Comparison of ENCODE assay signal across 23 cellular contexts in the genomic region with DNA sequence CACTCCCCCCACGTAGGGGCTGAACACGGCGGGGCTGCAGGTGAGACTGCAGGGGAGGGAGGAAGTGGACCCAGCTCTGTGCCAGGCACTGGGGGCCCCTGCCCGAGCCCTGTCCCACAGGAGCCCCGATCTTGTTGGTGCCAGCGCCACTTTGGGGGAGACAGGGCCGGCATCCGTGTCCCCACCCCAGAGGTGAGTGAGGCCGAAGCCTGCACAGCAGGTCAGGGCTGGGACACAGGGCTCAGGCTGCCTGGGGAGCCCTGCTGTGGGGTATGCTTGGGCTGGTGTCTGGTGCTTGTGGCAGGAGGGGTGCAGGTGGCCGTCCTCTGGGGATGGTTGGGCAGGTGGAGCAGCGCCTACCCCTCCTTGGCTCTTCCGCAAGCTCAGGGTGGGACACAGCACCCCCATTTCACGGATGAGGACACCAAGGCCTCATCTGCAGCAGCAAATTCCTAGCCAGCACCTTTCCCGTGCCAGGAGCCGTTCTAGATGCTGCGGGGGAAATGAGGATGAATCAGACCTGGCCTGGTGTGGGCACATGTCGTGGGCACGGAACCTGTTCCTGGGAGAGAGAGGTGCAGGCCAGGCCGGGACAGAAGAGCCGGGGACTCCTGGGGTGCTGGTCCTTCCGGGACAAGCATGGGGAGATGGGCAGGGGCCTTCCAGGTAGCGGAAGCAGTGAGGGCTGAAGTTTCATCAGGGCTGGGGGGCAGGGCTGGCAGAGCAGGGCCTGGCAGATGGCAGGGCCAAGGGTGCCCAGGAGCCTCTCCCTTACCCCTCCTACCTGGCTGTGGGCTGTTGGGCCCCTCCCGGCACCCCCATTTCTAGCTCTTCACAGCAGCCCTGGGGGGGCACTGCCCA. TPM values are rescaled to one million over a fixed set of nuclear protein-coding genes. Genes with fewer than 3 reads are reported as not detected.
DNase-seq lines count a peak whose midpoint lies in the region; ATAC-seq, FAIRE-seq and TF ChIP-seq lines count a peak whose summit lies in the region.
"Had no signal": no experiment of that assay in that cellular context is flagged by ENCODE, and none has a peak within 500 bp of the region (broad histone marks: within the 10 kb centered on the region; RNA-seq: fewer than 3 reads in every experiment).

No MANE protein-coding gene starts in this region.

- H3K14ac ChIP-seq in H1 (ENCODE audit: insufficient read length) = no peak overlapping the region

- TF ChIP-seq POLR2A in H1 (IDR thresholded peaks at IDR 0.05; ENCODE audit: control extremely low read depth in 1 of 2, low read depth in 2 of 2, low read length in 2 of 2) = no peak

- TF ChIP-seq CTCF in GM23338 (conservative IDR thresholded peaks at IDR 0.05; ENCODE audit: low read depth in 2 of 2) = no peak
- TF ChIP-seq CTCF in PC-3 (conservative IDR thresholded peaks at IDR 0.05; ENCODE audit: low read depth, low read length) = no peak
- no peak for TF ChIP-seq CTCF in H1 (IDR thresholded peaks at IDR 0.05; ENCODE audit: control extremely low read depth in 1 of 3, insufficient read depth in 1 of 3, low read depth in 1 of 3, low read length in 3 of 3)
- no peak for TF ChIP-seq CTCF in Caco-2 (IDR thresholded peaks at IDR 0.05; ENCODE audit: insufficient read depth in 1 of 2, low read depth in 1 of 2, low read length in 1 of 2, severe bottlenecking in 1 of 2, unreplicated experiment in 1 of 2)

- H3K9me3 Mint-ChIP-seq in GM23338 (peaks cover 6% of the 10 kb centered on the region; the same call in 2 of the 3 replicates), Caco-2 (ENCODE audit: unreplicated experiment) (peaks cover 14% of the 10 kb centered on the region)

- H3K36me3 Mint-ChIP-seq in GM23338 (ENCODE audit: low read depth) (peaks cover 5% of the 10 kb centered on the region; the same call in 1 of the 3 replicates), Caco-2 (ENCODE audit: insufficient read depth, unreplicated experiment) (no peaks in the 10 kb centered on the region)
- H3K36me3 Mint-ChIP-seq: CD14-positive monocyte had no signal

- no peak overlapping the region for H2AK5ac ChIP-seq in H1 (ENCODE audit: low read depth, low read length)

- H3K36me3 ChIP-seq in GM23338 (ENCODE audit: insufficient read depth) (no peaks in the 10 kb centered on the region), PC-3 (ENCODE audit: low read depth, low read length) (no peaks in the 10 kb centered on the region), H1 (ENCODE audit: control insufficient read depth in 2 of 4, insufficient read depth in 4 of 4, low read length in 3 of 4) (no peaks in the 10 kb centered on the region), Caco-2 (ENCODE audit: control insufficient read depth, insufficient read depth, low read length) (no peaks in the 10 kb centered on the region)

- no peaks in the 10 kb centered on the region for H3K23me2 ChIP-seq in H1 (ENCODE audit: low read depth, low read length)

- no peak overlapping the region for H3K4ac ChIP-seq in H1 (replicated peaks; ENCODE audit: insufficient read length, low read depth, low read length)

- peaks cover 4% of the 10 kb centered on the region for H3K27me3 Mint-ChIP-seq in GM23338 (ENCODE audit: insufficient read depth, low read depth, poor library complexity)
- no peaks in the 10 kb centered on the region for H3K27me3 Mint-ChIP-seq in Caco-2 (ENCODE audit: insufficient read depth, unreplicated experiment)

- H2AFZ ChIP-seq in GM23338 = no peak overlapping the region
- no peak overlapping the region for H2AFZ ChIP-seq in PC-3 (ENCODE audit: low read length)
- H2AFZ ChIP-seq in H1 (ENCODE audit: low read length) = no peak overlapping the region

- intact Hi-C loops in PC-3 (cut with micrococcal nuclease) = no loop called here
- intact Hi-C loops in Caco-2 (cut with micrococcal nuclease; ENCODE audit: unreplicated experiment) = no loop called here

- H2BK15ac ChIP-seq in H1 (ENCODE audit: low read length) = no peak overlapping the region

- no peak overlapping the region for H2BK120ac ChIP-seq in H1 (replicated peaks; ENCODE audit: low read depth, low read length)

- H3K56ac ChIP-seq in H1 (replicated peaks; ENCODE audit: insufficient read length, low read depth, low read length) = no peak overlapping the region

- no peak for TF ChIP-seq RAD21 in H1 (IDR thresholded peaks at IDR 0.05 in 1 of 2, conservative IDR thresholded peaks at IDR 0.05 in 1 of 2; ENCODE audit: low read depth in 2 of 2, low read length in 2 of 2)

- no peak for FAIRE-seq in H1 (lab: Jason Lieb, UNC)
- FAIRE-seq: D721Med, GM12878 had no signal

- CTCF ChIA-PET in PC-3 (lab: Charles Lee) (no interaction called here), H1 (lab: Charles Lee; ENCODE audit: partially characterized antibody) (interaction anchor here (1.2 to 2.4 kb wide), 2 partner anchors 33 to 36 kb away, joined by 3 to 8 read pairs; no protein-coding TSS in a partner anchor), Caco-2 (lab: Charles Lee) (interaction anchor here (0.7 kb wide), 1 partner anchor 11 kb away, joined by 3 read pairs; no protein-coding TSS in a partner anchor)

- H3K4me1 ChIP-seq in GM23338 (ENCODE audit: insufficient read depth) = no peaks in the 10 kb centered on the region
- no peaks in the 10 kb centered on the region for H3K4me1 ChIP-seq in PC-3 (ENCODE audit: insufficient read depth, low read length)
- peaks cover 0 to 13% (median 8%) of the 10 kb centered on the region in 4 experiments; a peak in 4 of 7 replicates for H3K4me1 ChIP-seq in H1 (replicated peaks in 1 of 4; ENCODE audit: control insufficient read depth in 3 of 4, insufficient read depth in 4 of 4, low read length in 3 of 4)
- no peaks in the 10 kb centered on the region for H3K4me1 ChIP-seq in Caco-2

- no peaks in the 10 kb centered on the region for H4K20me1 ChIP-seq in GM23338 (replicated peaks; ENCODE audit: insufficient read depth)
- H4K20me1 ChIP-seq in PC-3 (ENCODE audit: low read length) = no peaks in the 10 kb centered on the region
- H4K20me1 ChIP-seq in H1 (replicated peaks in 1 of 2; ENCODE audit: control insufficient read depth in 1 of 2, insufficient read depth in 2 of 2, low read length in 2 of 2) = peaks cover 0 to 4% of the 10 kb centered on the region in 2 experiments

- POLR2A ChIA-PET in PC-3 (lab: Charles Lee; ENCODE audit: unreplicated experiment) (no interaction called here), H1 (lab: Charles Lee; ENCODE audit: partially characterized antibody) (interaction anchor here (1.3 kb wide), 1 partner anchor 13 kb away, joined by 3 read pairs; no protein-coding TSS in a partner anchor), Caco-2 (lab: Charles Lee) (no interaction called here)

- DNase-seq in GM23338 (ENCODE audit: low spot score) (no peak), PC-3 (peak; percentile 6), H1 (ENCODE audit: low read depth in 1 of 2, low spot score in 2 of 2) (no peak), occipital lobe (lab: John Stamatoyannopoulos, UW) (peak; percentile 42), GM03348 (ENCODE audit: low spot score) (no peak), KG1 (lab: John Stamatoyannopoulos, UW) (no peak), Caco-2 (no peak)
- DNase-seq: AML-193, HCEC 1CT, IMR-90, NCI-H1436, NCI-H187 treated with DMSO at 0.1 percent for 48 hours, NCI-H2107, NCI-H446 treated with DMSO at 0.1 percent for 48 hours, NCI-H526 treated with DMSO at 0.1 percent for 48 hours, SHP77 treated with DMSO at 0.1 percent for 48 hours had no signal

- no peak overlapping the region for H2BK5ac ChIP-seq in H1 (ENCODE audit: low read depth, low read length)

- no peak overlapping the region for H2BK20ac ChIP-seq in H1 (ENCODE audit: low read length)

- H4K91ac ChIP-seq in H1 (replicated peaks; ENCODE audit: insufficient read length, low read length) = no peak overlapping the region

- H2BK12ac ChIP-seq in H1 (ENCODE audit: low read depth, low read length) = no peak overlapping the region

- ATAC-seq in GM23338 = no peak
- ATAC-seq in PC-3 = no peak
- ATAC-seq: GM12878 had no signal

- no TSS peak for BruUV-seq in PC-3 (replicated peaks; lab: Mats Ljungman, UMichigan)
- no TSS peak for BruUV-seq in Caco-2 (replicated peaks; lab: Mats Ljungman, UMichigan)

- H3K79me1 ChIP-seq in H1 (ENCODE audit: low read depth, low read length) = no peaks in the 10 kb centered on the region

- H3K79me2 ChIP-seq in GM23338 (replicated peaks; ENCODE audit: insufficient read depth) (no peaks in the 10 kb centered on the region), PC-3 (ENCODE audit: low read length) (no peaks in the 10 kb centered on the region), H1 (ENCODE audit: control insufficient read depth in 1 of 2, insufficient read depth in 2 of 2, low read length in 2 of 2) (no peaks in the 10 kb centered on the region)

- no peak overlapping the region for H3K18ac ChIP-seq in H1 (ENCODE audit: extremely low read depth, low read length)

- peak overlapping the region; percentile 79 for H4K8ac ChIP-seq in H1 (ENCODE audit: extremely low read depth, insufficient read depth, low read length)

- H3K9me3 ChIP-seq in PC-3 (ENCODE audit: low read length) (no peaks in the 10 kb centered on the region), H1 (ENCODE audit: insufficient read depth in 2 of 2, low read depth in 1 of 2, low read length in 1 of 2) (no peaks in the 10 kb centered on the region; a peak in 1 of 4 replicates), Caco-2 (no peaks in the 10 kb centered on the region)
- H3K9me3 ChIP-seq: SK-N-SH had no signal

- H3K4me2 ChIP-seq in GM23338 (peak overlapping the region; percentile 62; the same call in 1 of the 2 replicates), PC-3 (ENCODE audit: low read length) (no peak overlapping the region), H1 (ENCODE audit: insufficient read depth in 1 of 2, low read depth in 2 of 2, low read length in 2 of 2) (peak overlapping the region; percentile 33 to 64; a peak in 3 of 4 replicates)
- H3K4me2 ChIP-seq: SK-N-SH had no signal

- no peak overlapping the region for H3K23ac ChIP-seq in H1 (ENCODE audit: insufficient read length)

- no peak overlapping the region for H3K9ac ChIP-seq in PC-3 (ENCODE audit: low read length)
- no peak overlapping the region for H3K9ac ChIP-seq in H1 (replicated peaks in 1 of 4; ENCODE audit: extremely low read depth in 1 of 4, low read depth in 3 of 4, low read length in 3 of 4)
- H3K9ac ChIP-seq: SK-N-SH had no signal

- WGBS in H1 (ENCODE audit: extremely low coverage in 1 of 2, insufficient coverage in 1 of 2, insufficient read length in 1 of 2, insufficient replicate concordance in 2 of 2, low coverage in 1 of 2, low lambda C conversion rate in 2 of 2, missing lambda C conversion rate in 1 of 2), 2 experiments = 80% methylated on average over 23 of the region's 23 CpGs; no CpG with 5 or more reads in 1 of the 2 experiments

- H3K4me3 ChIP-seq in GM23338 (no peak overlapping the region), PC-3 (ENCODE audit: low read length) (no peak overlapping the region), H1 (ENCODE audit: extremely low read depth in 1 of 4, insufficient read depth in 2 of 4, low read depth in 3 of 4, low read length in 4 of 4) (peak overlapping the region in 1 of 4 experiments; percentile 44; a peak in 2 of 8 replicates), Caco-2 (ENCODE audit: low read depth, low read length) (no peak overlapping the region)
- H3K4me3 ChIP-seq: GM12878 had no signal

- no peak overlapping the region for H3K27ac ChIP-seq in GM23338 (ENCODE audit: low read depth)
- H3K27ac ChIP-seq in PC-3 (ENCODE audit: low read length) = no peak overlapping the region
- no peak overlapping the region for H3K27ac ChIP-seq in H1 (ENCODE audit: low read depth, low read length)
- H3K27ac ChIP-seq: RWPE1 had no signal

- H3K27me3 ChIP-seq in GM23338 (ENCODE audit: insufficient read depth) (no peaks in the 10 kb centered on the region; the same call in 1 of the 2 replicates), PC-3 (ENCODE audit: low read length) (no peaks in the 10 kb centered on the region), H1 (replicated peaks in 1 of 4; ENCODE audit: control insufficient read depth in 3 of 4, extremely low read depth in 1 of 4, insufficient read depth in 3 of 4, low read length in 3 of 4) (peaks cover 0 to 14% (median 10%) of the 10 kb centered on the region in 4 experiments; a peak in 5 of 7 replicates), Caco-2 (replicated peaks; ENCODE audit: control insufficient read depth, insufficient read depth, low read length) (no peaks in the 10 kb centered on the region)

- no peak for TF ChIP-seq EP300 in H1 (IDR thresholded peaks at IDR 0.05; ENCODE audit: borderline replicate concordance in 1 of 2, low read depth in 2 of 2, low read length in 2 of 2)

- H3K9me2 ChIP-seq in GM23338 (ENCODE audit: insufficient read depth) (no peaks in the 10 kb centered on the region), PC-3 (replicated peaks; ENCODE audit: low read length) (no peaks in the 10 kb centered on the region)
- H3K9me2 ChIP-seq: SK-N-SH had no signal

- peaks cover 6% of the 10 kb centered on the region for H3K4me1 Mint-ChIP-seq in GM23338
- H3K4me1 Mint-ChIP-seq in Caco-2 (ENCODE audit: low read depth, unreplicated experiment) = peaks cover 5% of the 10 kb centered on the region
- H3K4me1 Mint-ChIP-seq: CD14-positive monocyte had no signal

- H3K4me3 Mint-ChIP-seq in GM23338 = peak overlapping the region; percentile 32; the same call in 2 of the 3 replicates
- no peak overlapping the region for H3K4me3 Mint-ChIP-seq in Caco-2 (ENCODE audit: unreplicated experiment)

- H4K5ac ChIP-seq in H1 (ENCODE audit: insufficient read length, low read depth, low read length) = no peak overlapping the region

- no peaks in the 10 kb centered on the region for H3F3A ChIP-seq in GM23338 (replicated peaks; ENCODE audit: low read depth)
- no peaks in the 10 kb centered on the region for H3F3A ChIP-seq in PC-3 (ENCODE audit: low read length, unreplicated experiment)

- H3K27ac Mint-ChIP-seq in GM23338 = no peak overlapping the region
- no peak overlapping the region for H3K27ac Mint-ChIP-seq in Caco-2 (ENCODE audit: unreplicated experiment)
- H3K27ac Mint-ChIP-seq: CD14-positive monocyte had no signal

RNA-seq across cellular contexts. Expression of gene KCNT1, which starts 35.2 kb away (rescaled TPM):
- 0.12 and 0.28 TPM in 2 replicates for total RNA-seq in GM23338 (2014; rRNA removed; shearing (Covaris generic))
- 0.05 TPM in 2 replicates for polyA plus RNA-seq in GM23338 (2016; fragmentation: Nextera tagmentation; extraction: Ambion mirVana)
- not detected in 2 replicates for total RNA-seq in PC-3 (2014; rRNA removed)
- 0.13 and 0.44 TPM in 2 replicates for total RNA-seq in H1 (2021; fragmentation: NEBNext Ultra II Directional; extraction: Animal tissue kit (Norgen Biotek cat#: 25700))
- 0.20 and 0.35 TPM in 2 replicates for polyA plus RNA-seq in H1 (2011; rRNA removed)
- polyA plus RNA-seq in H1 (2011; cell fraction: cytosol; rRNA removed) = 0.19 TPM
- polyA plus RNA-seq in H1 (2011; cell fraction: nucleus; rRNA removed) = 1.4 TPM
- 0.17 to 0.41 TPM (median 0.29 TPM) in 4 replicates for polyA plus RNA-seq in H1 (2012, experiment 1 of 2)
- polyA plus RNA-seq in H1 (2012, experiment 2 of 2) = 0.28 TPM
- 0.10 TPM for polyA plus RNA-seq in H1 (2013, experiment 1 of 2)
- polyA plus RNA-seq in H1 (2013, experiment 2 of 2) = 0.07 TPM
- 0.32 and 0.66 TPM in 2 replicates for polyA minus RNA-seq in H1 (2011; rRNA and poly(A)+ RNA removed)
- polyA minus RNA-seq in H1 (2011; cell fraction: cytosol; rRNA and poly(A)+ RNA removed) = not detected
- polyA minus RNA-seq in H1 (2011; cell fraction: nucleus; rRNA and poly(A)+ RNA removed) = 0.30 TPM
- total RNA-seq in occipital lobe = 2.7 TPM
- 0.09 and 0.14 TPM in 2 replicates for total RNA-seq in Caco-2 (2022)
- total RNA-seq: GM12878, HT1080, IMR-90, M059J had no signal
- polyA plus RNA-seq: CD14-positive monocyte, GM12878, IMR-90 had no signal

RNA-seq across cellular contexts. Expression of gene SOHLH1, which starts 37.9 kb away (rescaled TPM):
- total RNA-seq in GM23338 (2014; rRNA removed; shearing (Covaris generic)) = 0.21 TPM in 1 of 2 replicates, not detected in the other
- polyA plus RNA-seq in GM23338 (2016; fragmentation: Nextera tagmentation; extraction: Ambion mirVana) (not detected in 2 replicates), H1 (2011; rRNA removed) (0.05 and 0.11 TPM in 2 replicates)
- total RNA-seq in PC-3 (2014; rRNA removed) (not detected in 2 replicates), occipital lobe (not detected), Caco-2 (2022) (42.6 and 44.9 TPM in 2 replicates)
- total RNA-seq in H1 (2021; fragmentation: NEBNext Ultra II Directional; extraction: Animal tissue kit (Norgen Biotek cat#: 25700)) = not detected in 2 replicates
- polyA plus RNA-seq in H1 (2011; cell fraction: cytosol; rRNA removed) = not detected
- polyA plus RNA-seq in H1 (2011; cell fraction: nucleus; rRNA removed) = 0.36 TPM
- not detected in 4 replicates for polyA plus RNA-seq in H1 (2012, experiment 1 of 2)
- not detected for polyA plus RNA-seq in H1 (2012, experiment 2 of 2)
- not detected for polyA plus RNA-seq in H1 (2013, experiment 1 of 2)
- polyA plus RNA-seq in H1 (2013, experiment 2 of 2) = not detected
- not detected in 2 replicates for polyA minus RNA-seq in H1 (2011; rRNA and poly(A)+ RNA removed)
- polyA minus RNA-seq in H1 (2011; cell fraction: cytosol; rRNA and poly(A)+ RNA removed) = not detected
- polyA minus RNA-seq in H1 (2011; cell fraction: nucleus; rRNA and poly(A)+ RNA removed) = not detected
- total RNA-seq: GM12878, HT1080, IMR-90, M059J had no signal
- polyA plus RNA-seq: CD14-positive monocyte, GM12878, IMR-90, SK-N-SH had no signal

Comparison
In these comparisons a context has a peak if more than half of its experiments do, and no peak if none do; other contexts are left out.
1. DNase-seq: peak in PC-3 (single experiment) and occipital lobe (single experiment); none in GM23338 (single experiment), H1 (0 of 2), GM03348 (single experiment), KG1 (single experiment) and Caco-2 (0 of 2).
2. RNA of gene SOHLH1, which starts 37.9 kb away (total RNA-seq): 42.6 to 44.9 TPM in Caco-2; 0.21 TPM in GM23338, not detected in occipital lobe (single experiment), not detected in PC-3 and not detected in H1; every median in the first group is over 10 times any median in the second.